ENCODE assay signal across 11 cellular contexts in the genomic region with DNA sequence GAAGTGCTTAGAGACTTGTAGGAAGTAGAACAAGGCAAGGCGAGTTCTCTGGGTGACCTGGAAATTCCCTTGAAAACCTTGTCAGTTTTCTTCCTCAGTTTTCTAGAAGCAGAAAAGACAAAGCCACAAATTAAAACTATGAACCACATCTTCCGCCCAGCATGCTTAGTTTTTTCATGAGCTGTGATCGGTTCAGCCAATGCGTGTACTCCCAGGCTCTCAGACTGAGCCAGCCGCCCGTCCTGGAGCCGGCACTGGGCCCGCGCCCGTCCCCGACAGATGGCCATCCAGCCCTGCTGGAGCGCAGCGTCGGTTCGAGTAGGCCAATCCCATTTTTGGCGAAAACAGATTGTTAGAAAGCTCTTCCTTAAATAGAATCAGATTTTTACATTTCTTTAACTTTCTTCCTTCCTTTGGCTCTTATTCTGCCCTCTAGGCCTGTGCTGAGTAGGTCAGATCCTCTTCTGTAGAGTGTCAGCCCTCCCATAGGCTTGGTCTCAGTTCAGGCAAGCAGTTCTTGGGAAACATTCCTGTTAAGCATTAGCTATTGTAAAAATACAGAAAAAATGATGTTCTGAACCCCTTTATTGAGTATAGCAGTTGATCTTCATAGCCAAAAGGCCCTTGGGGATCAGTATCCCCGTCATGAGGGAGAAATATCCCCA.
DNase-seq lines count a peak whose midpoint lies in the region; ATAC-seq, FAIRE-seq and TF ChIP-seq lines count a peak whose summit lies in the region.
"Had no signal": no experiment of that assay in that cellular context is flagged by ENCODE, and none has a peak within 500 bp of the region (broad histone marks: within the 10 kb centered on the region; RNA-seq: fewer than 3 reads in every experiment).

No MANE protein-coding gene starts in this region.

- H3K36me3 Mint-ChIP-seq in CD8-positive, alpha-beta T cell: peaks cover 54% of the 10 kb centered on the region
- H3K36me3 Mint-ChIP-seq in T-helper 17 cell (ENCODE audit: low read depth) (peaks cover 7% of the 10 kb centered on the region), brain (peaks cover 43% of the 10 kb centered on the region), natural killer cell (no peaks in the 10 kb centered on the region)

- intact Hi-C loops in CD8-positive, alpha-beta T cell (cut with DNase I, micrococcal nuclease): loop anchor here (2.0 to 10.0 kb wide), 7 partner anchors 16 to 230 kb away; a partner anchor contains a TSS
- intact Hi-C loops in natural killer cell (cut with micrococcal nuclease): no loop called here

- H3K4me1 Mint-ChIP-seq in CD8-positive, alpha-beta T cell (ENCODE audit: low read depth): peaks cover 86% of the 10 kb centered on the region
- H3K4me1 Mint-ChIP-seq in T-helper 17 cell (peaks cover 66% of the 10 kb centered on the region), brain (peaks cover 36% of the 10 kb centered on the region), natural killer cell (peaks cover 53 to 68% of the 10 kb centered on the region in 2 donors)

- DNase-seq in CD8-positive, alpha-beta T cell: peak in 2 of 7 experiments; percentile 37 to 50
- DNase-seq in T-helper 17 cell: peak in 2 of 3 donors; percentile 35 to 40
- DNase-seq in natural killer cell: no peak
- no peak for DNase-seq in GM19239 (ENCODE audit: insufficient read length, low spot score)
- DNase-seq in amniotic stem cell (lab: John Stamatoyannopoulos, UW): no peak
- no peak for DNase-seq in MV-4-11 (lab: John Stamatoyannopoulos, UW)
- DNase-seq in mesenteric fat pad (ENCODE audit: low spot score): no peak
- DNase-seq: NCI-H1048, transverse colon had no signal

- peak overlapping the region; percentile 27 for H3K4me3 ChIP-seq in CD8-positive, alpha-beta T cell (ENCODE audit: low read depth, low read length)
- H3K4me3 ChIP-seq: transverse colon had no signal

- H3K36me3 ChIP-seq in CD8-positive, alpha-beta T cell (ENCODE audit: insufficient read depth, low read length): no peaks in the 10 kb centered on the region
- H3K36me3 ChIP-seq: transverse colon had no signal

- H3K27me3 Mint-ChIP-seq in CD8-positive, alpha-beta T cell (ENCODE audit: low read depth): no peaks in the 10 kb centered on the region
- H3K27me3 Mint-ChIP-seq in T-helper 17 cell (no peaks in the 10 kb centered on the region), brain (no peaks in the 10 kb centered on the region), natural killer cell (ENCODE audit: low read depth in 2 of 2) (no peaks in the 10 kb centered on the region)

- ATAC-seq in CD8-positive, alpha-beta T cell: peak; percentile 26
- ATAC-seq in T-helper 17 cell (peak; percentile 73), natural killer cell (no peak)

- POLR2A ChIA-PET in CD8-positive, alpha-beta T cell (lab: Charles Lee): interaction anchor here (0.6 to 2.2 kb wide), 10 partner anchors 10 to 313 kb away, joined by 3 to 9 read pairs (median 4); no protein-coding TSS in a partner anchor

- H3K4me3 Mint-ChIP-seq in CD8-positive, alpha-beta T cell: peak overlapping the region; percentile 77
- peak overlapping the region; percentile 83 for H3K4me3 Mint-ChIP-seq in T-helper 17 cell
- no peak overlapping the region for H3K4me3 Mint-ChIP-seq in brain
- H3K4me3 Mint-ChIP-seq in natural killer cell: peak overlapping the region; percentile 35

- H3K9me3 ChIP-seq in CD8-positive, alpha-beta T cell (ENCODE audit: low read length): no peaks in the 10 kb centered on the region
- no peaks in the 10 kb centered on the region for H3K9me3 ChIP-seq in T-helper 17 cell (ENCODE audit: control insufficient read depth, low read length, poor library complexity, severe bottlenecking)
- H3K9me3 ChIP-seq: transverse colon had no signal

- no peaks in the 10 kb centered on the region for H3K9me3 Mint-ChIP-seq in CD8-positive, alpha-beta T cell
- H3K9me3 Mint-ChIP-seq in brain: peaks cover 0 to 4% (median 0%) of the 10 kb centered on the region in 5 experiments
- H3K9me3 Mint-ChIP-seq in natural killer cell: no peaks in the 10 kb centered on the region

- no peak for TF ChIP-seq CTCF in CD8-positive, alpha-beta T cell (IDR thresholded peaks at IDR 0.05)
- no peak for TF ChIP-seq CTCF in brain (conservative IDR thresholded peaks at IDR 0.05)
- no peak for TF ChIP-seq CTCF in natural killer cell (IDR thresholded peaks at IDR 0.05)

- H3K27ac ChIP-seq in CD8-positive, alpha-beta T cell (ENCODE audit: low read depth, low read length): peak overlapping the region; percentile 50

- H3K27ac Mint-ChIP-seq in CD8-positive, alpha-beta T cell: peak overlapping the region; percentile 94
- H3K27ac Mint-ChIP-seq in T-helper 17 cell (peak overlapping the region; percentile 98), brain (peak overlapping the region in 3 of 5 experiments; percentile 64 to 87 (median 79)), natural killer cell (peak overlapping the region; percentile 75 to 84)

- CTCF ChIA-PET in CD8-positive, alpha-beta T cell (lab: Charles Lee): interaction anchor here (0.7 to 2.4 kb wide), 7 partner anchors 18 to 240 kb away, joined by 3 to 8 read pairs (median 4); no protein-coding TSS in a partner anchor

- no peak for FAIRE-seq in GM19239 (lab: Jason Lieb, UNC)
- FAIRE-seq: endometrium had no signal

- no peaks in the 10 kb centered on the region for H3K27me3 ChIP-seq in CD8-positive, alpha-beta T cell (ENCODE audit: insufficient read depth, low read length)
- H3K27me3 ChIP-seq: transverse colon had no signal

- H3K4me1 ChIP-seq in CD8-positive, alpha-beta T cell (ENCODE audit: insufficient read depth, low read length): peaks cover 86% of the 10 kb centered on the region

Comparison
In these comparisons a context has a peak if more than half of its experiments do, and no peak if none do; other contexts are left out.
1. ATAC-seq: peak in CD8-positive, alpha-beta T cell (single experiment) and T-helper 17 cell (single experiment); none in natural killer cell (0 of 3).
2. DNase-seq: peak in T-helper 17 cell (2 of 3); none in natural killer cell (single experiment), GM19239 (single experiment), amniotic stem cell (single experiment), MV-4-11 (single experiment) and mesenteric fat pad (single experiment).
3. H3K4me3 Mint-ChIP-seq: peak in CD8-positive, alpha-beta T cell (single experiment), T-helper 17 cell (single experiment) and natural killer cell (single experiment); none in brain (0 of 5).
4. Peak in every context shown above with its lines, with median percentiles within 50 percentile points of each other: H3K27ac Mint-ChIP-seq.